Comparison of ENCODE assay signal across 1 cellular context in the genomic region with DNA sequence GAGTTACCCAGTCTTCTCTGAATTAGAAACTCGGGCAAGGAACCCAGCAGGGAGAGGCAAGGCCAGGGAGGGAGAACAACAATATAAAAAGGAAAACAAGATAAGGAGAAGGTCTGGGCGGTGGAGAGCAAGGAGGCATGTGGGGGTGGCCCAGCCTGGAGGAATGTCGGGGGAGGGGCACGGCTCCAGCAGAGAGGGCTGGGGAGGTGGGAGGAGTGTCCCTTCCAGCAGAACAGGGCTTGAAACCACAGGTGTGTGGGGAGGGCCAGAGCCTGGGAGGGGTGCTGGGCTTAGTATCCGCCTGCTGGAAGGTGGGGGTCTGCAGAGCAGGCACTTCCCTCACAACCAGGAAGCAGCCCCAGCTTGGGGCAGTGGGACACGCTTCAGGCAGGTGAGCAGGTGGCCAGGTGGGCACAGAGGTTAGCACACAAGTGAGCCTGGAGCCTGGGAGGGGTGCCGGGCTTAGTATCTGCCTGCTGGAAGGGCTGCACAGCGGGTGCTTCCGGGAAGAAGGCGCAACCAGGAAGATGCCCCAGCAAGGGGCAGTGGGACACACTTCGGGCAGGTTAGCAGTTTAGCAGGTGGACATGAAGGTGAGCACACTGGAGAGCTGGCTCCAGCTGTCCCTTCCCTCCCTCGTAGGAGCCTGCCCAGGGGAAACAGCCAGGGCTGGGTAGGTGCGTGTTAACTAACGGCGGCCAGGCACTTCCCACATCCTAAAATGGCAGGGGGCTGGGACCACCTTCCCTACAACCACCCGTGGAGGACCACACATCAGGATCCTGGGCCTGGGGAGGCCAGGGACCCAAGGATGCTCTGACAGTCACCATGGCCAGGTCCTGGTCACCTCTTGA.
TF ChIP-seq lines count a peak whose summit lies in the region.

No MANE protein-coding gene starts in this region.

TF ChIP-seq in WTC11, 78 proteins besides CTCF, POLR2A, EP300 and RAD21 (continued from another document and continues in another):
- TF ChIP-seq, protein P1, sequence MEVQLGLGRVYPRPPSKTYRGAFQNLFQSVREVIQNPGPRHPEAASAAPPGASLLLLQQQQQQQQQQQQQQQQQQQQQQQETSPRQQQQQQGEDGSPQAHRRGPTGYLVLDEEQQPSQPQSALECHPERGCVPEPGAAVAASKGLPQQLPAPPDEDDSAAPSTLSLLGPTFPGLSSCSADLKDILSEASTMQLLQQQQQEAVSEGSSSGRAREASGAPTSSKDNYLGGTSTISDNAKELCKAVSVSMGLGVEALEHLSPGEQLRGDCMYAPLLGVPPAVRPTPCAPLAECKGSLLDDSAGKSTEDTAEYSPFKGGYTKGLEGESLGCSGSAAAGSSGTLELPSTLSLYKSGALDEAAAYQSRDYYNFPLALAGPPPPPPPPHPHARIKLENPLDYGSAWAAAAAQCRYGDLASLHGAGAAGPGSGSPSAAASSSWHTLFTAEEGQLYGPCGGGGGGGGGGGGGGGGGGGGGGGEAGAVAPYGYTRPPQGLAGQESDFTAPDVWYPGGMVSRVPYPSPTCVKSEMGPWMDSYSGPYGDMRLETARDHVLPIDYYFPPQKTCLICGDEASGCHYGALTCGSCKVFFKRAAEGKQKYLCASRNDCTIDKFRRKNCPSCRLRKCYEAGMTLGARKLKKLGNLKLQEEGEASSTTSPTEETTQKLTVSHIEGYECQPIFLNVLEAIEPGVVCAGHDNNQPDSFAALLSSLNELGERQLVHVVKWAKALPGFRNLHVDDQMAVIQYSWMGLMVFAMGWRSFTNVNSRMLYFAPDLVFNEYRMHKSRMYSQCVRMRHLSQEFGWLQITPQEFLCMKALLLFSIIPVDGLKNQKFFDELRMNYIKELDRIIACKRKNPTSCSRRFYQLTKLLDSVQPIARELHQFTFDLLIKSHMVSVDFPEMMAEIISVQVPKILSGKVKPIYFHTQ (CRISPR knock-in tag; IDR thresholded peaks at IDR 0.05), result no peak
- TF ChIP-seq SOX15 (CRISPR knock-in tag; IDR thresholded peaks at IDR 0.05), result no peak
- TF ChIP-seq, protein P2, sequence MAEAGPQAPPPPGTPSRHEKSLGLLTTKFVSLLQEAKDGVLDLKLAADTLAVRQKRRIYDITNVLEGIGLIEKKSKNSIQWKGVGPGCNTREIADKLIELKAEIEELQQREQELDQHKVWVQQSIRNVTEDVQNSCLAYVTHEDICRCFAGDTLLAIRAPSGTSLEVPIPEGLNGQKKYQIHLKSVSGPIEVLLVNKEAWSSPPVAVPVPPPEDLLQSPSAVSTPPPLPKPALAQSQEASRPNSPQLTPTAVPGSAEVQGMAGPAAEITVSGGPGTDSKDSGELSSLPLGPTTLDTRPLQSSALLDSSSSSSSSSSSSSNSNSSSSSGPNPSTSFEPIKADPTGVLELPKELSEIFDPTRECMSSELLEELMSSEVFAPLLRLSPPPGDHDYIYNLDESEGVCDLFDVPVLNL (CRISPR knock-in tag; IDR thresholded peaks at IDR 0.05; ENCODE audit: borderline replicate concordance, low read depth), result no peak
- no peak for TF ChIP-seq OVOL2 (CRISPR knock-in tag; IDR thresholded peaks at IDR 0.05; ENCODE audit: borderline replicate concordance)
- no peak for TF ChIP-seq TEAD4 (CRISPR knock-in tag; IDR thresholded peaks at IDR 0.05)
- TF ChIP-seq ZNF263 (CRISPR knock-in tag; IDR thresholded peaks at IDR 0.05; ENCODE audit: low read depth), result no peak
- TF ChIP-seq, protein P3, sequence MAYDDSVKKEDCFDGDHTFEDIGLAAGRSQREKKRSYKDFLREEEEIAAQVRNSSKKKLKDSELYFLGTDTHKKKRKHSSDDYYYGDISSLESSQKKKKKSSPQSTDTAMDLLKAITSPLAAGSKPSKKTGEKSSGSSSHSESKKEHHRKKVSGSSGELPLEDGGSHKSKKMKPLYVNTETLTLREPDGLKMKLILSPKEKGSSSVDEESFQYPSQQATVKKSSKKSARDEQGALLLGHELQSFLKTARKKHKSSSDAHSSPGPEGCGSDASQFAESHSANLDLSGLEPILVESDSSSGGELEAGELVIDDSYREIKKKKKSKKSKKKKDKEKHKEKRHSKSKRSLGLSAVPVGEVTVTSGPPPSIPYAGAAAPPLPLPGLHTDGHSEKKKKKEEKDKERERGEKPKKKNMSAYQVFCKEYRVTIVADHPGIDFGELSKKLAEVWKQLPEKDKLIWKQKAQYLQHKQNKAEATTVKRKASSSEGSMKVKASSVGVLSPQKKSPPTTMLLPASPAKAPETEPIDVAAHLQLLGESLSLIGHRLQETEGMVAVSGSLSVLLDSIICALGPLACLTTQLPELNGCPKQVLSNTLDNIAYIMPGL (CRISPR knock-in tag; IDR thresholded peaks at IDR 0.05), result no peak
- no peak for TF ChIP-seq PRRX2 (CRISPR knock-in tag; IDR thresholded peaks at IDR 0.05)
- TF ChIP-seq KAT7 (CRISPR knock-in tag; IDR thresholded peaks at IDR 0.05; ENCODE audit: borderline replicate concordance), result no peak
- TF ChIP-seq, protein P4, sequence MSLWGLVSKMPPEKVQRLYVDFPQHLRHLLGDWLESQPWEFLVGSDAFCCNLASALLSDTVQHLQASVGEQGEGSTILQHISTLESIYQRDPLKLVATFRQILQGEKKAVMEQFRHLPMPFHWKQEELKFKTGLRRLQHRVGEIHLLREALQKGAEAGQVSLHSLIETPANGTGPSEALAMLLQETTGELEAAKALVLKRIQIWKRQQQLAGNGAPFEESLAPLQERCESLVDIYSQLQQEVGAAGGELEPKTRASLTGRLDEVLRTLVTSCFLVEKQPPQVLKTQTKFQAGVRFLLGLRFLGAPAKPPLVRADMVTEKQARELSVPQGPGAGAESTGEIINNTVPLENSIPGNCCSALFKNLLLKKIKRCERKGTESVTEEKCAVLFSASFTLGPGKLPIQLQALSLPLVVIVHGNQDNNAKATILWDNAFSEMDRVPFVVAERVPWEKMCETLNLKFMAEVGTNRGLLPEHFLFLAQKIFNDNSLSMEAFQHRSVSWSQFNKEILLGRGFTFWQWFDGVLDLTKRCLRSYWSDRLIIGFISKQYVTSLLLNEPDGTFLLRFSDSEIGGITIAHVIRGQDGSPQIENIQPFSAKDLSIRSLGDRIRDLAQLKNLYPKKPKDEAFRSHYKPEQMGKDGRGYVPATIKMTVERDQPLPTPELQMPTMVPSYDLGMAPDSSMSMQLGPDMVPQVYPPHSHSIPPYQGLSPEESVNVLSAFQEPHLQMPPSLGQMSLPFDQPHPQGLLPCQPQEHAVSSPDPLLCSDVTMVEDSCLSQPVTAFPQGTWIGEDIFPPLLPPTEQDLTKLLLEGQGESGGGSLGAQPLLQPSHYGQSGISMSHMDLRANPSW (CRISPR knock-in tag; conservative IDR thresholded peaks at IDR 0.05; ENCODE audit: low read depth), result no peak
- TF ChIP-seq, protein P5, sequence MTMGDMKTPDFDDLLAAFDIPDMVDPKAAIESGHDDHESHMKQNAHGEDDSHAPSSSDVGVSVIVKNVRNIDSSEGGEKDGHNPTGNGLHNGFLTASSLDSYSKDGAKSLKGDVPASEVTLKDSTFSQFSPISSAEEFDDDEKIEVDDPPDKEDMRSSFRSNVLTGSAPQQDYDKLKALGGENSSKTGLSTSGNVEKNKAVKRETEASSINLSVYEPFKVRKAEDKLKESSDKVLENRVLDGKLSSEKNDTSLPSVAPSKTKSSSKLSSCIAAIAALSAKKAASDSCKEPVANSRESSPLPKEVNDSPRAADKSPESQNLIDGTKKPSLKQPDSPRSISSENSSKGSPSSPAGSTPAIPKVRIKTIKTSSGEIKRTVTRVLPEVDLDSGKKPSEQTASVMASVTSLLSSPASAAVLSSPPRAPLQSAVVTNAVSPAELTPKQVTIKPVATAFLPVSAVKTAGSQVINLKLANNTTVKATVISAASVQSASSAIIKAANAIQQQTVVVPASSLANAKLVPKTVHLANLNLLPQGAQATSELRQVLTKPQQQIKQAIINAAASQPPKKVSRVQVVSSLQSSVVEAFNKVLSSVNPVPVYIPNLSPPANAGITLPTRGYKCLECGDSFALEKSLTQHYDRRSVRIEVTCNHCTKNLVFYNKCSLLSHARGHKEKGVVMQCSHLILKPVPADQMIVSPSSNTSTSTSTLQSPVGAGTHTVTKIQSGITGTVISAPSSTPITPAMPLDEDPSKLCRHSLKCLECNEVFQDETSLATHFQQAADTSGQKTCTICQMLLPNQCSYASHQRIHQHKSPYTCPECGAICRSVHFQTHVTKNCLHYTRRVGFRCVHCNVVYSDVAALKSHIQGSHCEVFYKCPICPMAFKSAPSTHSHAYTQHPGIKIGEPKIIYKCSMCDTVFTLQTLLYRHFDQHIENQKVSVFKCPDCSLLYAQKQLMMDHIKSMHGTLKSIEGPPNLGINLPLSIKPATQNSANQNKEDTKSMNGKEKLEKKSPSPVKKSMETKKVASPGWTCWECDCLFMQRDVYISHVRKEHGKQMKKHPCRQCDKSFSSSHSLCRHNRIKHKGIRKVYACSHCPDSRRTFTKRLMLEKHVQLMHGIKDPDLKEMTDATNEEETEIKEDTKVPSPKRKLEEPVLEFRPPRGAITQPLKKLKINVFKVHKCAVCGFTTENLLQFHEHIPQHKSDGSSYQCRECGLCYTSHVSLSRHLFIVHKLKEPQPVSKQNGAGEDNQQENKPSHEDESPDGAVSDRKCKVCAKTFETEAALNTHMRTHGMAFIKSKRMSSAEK (CRISPR knock-in tag; IDR thresholded peaks at IDR 0.05; ENCODE audit: borderline replicate concordance), result no peak
- TF ChIP-seq HMGA2 (CRISPR knock-in tag; IDR thresholded peaks at IDR 0.05), result no peak
- no peak for TF ChIP-seq SMAD4 (CRISPR knock-in tag; IDR thresholded peaks at IDR 0.05)
- TF ChIP-seq IRF2 (CRISPR knock-in tag; IDR thresholded peaks at IDR 0.05; ENCODE audit: borderline replicate concordance, low read depth), result no peak
- TF ChIP-seq FOXJ3 (CRISPR knock-in tag; IDR thresholded peaks at IDR 0.05; ENCODE audit: borderline replicate concordance), result no peak
- no peak for TF ChIP-seq NFYB (CRISPR knock-in tag; conservative IDR thresholded peaks at IDR 0.05; ENCODE audit: low read depth)
- TF ChIP-seq, protein P6, sequence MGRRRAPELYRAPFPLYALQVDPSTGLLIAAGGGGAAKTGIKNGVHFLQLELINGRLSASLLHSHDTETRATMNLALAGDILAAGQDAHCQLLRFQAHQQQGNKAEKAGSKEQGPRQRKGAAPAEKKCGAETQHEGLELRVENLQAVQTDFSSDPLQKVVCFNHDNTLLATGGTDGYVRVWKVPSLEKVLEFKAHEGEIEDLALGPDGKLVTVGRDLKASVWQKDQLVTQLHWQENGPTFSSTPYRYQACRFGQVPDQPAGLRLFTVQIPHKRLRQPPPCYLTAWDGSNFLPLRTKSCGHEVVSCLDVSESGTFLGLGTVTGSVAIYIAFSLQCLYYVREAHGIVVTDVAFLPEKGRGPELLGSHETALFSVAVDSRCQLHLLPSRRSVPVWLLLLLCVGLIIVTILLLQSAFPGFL (CRISPR knock-in tag; IDR thresholded peaks at IDR 0.05; ENCODE audit: borderline replicate concordance), result no peak
- TF ChIP-seq, protein P7, sequence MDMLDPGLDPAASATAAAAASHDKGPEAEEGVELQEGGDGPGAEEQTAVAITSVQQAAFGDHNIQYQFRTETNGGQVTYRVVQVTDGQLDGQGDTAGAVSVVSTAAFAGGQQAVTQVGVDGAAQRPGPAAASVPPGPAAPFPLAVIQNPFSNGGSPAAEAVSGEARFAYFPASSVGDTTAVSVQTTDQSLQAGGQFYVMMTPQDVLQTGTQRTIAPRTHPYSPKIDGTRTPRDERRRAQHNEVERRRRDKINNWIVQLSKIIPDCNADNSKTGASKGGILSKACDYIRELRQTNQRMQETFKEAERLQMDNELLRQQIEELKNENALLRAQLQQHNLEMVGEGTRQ (CRISPR knock-in tag; IDR thresholded peaks at IDR 0.05), result no peak
- TF ChIP-seq, protein P8, sequence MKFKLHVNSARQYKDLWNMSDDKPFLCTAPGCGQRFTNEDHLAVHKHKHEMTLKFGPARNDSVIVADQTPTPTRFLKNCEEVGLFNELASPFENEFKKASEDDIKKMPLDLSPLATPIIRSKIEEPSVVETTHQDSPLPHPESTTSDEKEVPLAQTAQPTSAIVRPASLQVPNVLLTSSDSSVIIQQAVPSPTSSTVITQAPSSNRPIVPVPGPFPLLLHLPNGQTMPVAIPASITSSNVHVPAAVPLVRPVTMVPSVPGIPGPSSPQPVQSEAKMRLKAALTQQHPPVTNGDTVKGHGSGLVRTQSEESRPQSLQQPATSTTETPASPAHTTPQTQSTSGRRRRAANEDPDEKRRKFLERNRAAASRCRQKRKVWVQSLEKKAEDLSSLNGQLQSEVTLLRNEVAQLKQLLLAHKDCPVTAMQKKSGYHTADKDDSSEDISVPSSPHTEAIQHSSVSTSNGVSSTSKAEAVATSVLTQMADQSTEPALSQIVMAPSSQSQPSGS (CRISPR knock-in tag; IDR thresholded peaks at IDR 0.05; ENCODE audit: borderline replicate concordance, low read depth), result no peak
- TF ChIP-seq NR1H2 (CRISPR knock-in tag; IDR thresholded peaks at IDR 0.05), result no peak
- TF ChIP-seq NR2C2 (CRISPR knock-in tag; IDR thresholded peaks at IDR 0.05), result no peak
- TF ChIP-seq, protein P9, sequence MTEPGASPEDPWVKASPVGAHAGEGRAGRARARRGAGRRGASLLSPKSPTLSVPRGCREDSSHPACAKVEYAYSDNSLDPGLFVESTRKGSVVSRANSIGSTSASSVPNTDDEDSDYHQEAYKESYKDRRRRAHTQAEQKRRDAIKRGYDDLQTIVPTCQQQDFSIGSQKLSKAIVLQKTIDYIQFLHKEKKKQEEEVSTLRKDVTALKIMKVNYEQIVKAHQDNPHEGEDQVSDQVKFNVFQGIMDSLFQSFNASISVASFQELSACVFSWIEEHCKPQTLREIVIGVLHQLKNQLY (CRISPR knock-in tag; IDR thresholded peaks at IDR 0.05), result no peak
- TF ChIP-seq GRHL2 (CRISPR knock-in tag; IDR thresholded peaks at IDR 0.05; ENCODE audit: insufficient replicate concordance, severe bottlenecking), result no peak
- TF ChIP-seq GTF2I (CRISPR knock-in tag; conservative IDR thresholded peaks at IDR 0.05), result no peak
- TF ChIP-seq, protein P10, sequence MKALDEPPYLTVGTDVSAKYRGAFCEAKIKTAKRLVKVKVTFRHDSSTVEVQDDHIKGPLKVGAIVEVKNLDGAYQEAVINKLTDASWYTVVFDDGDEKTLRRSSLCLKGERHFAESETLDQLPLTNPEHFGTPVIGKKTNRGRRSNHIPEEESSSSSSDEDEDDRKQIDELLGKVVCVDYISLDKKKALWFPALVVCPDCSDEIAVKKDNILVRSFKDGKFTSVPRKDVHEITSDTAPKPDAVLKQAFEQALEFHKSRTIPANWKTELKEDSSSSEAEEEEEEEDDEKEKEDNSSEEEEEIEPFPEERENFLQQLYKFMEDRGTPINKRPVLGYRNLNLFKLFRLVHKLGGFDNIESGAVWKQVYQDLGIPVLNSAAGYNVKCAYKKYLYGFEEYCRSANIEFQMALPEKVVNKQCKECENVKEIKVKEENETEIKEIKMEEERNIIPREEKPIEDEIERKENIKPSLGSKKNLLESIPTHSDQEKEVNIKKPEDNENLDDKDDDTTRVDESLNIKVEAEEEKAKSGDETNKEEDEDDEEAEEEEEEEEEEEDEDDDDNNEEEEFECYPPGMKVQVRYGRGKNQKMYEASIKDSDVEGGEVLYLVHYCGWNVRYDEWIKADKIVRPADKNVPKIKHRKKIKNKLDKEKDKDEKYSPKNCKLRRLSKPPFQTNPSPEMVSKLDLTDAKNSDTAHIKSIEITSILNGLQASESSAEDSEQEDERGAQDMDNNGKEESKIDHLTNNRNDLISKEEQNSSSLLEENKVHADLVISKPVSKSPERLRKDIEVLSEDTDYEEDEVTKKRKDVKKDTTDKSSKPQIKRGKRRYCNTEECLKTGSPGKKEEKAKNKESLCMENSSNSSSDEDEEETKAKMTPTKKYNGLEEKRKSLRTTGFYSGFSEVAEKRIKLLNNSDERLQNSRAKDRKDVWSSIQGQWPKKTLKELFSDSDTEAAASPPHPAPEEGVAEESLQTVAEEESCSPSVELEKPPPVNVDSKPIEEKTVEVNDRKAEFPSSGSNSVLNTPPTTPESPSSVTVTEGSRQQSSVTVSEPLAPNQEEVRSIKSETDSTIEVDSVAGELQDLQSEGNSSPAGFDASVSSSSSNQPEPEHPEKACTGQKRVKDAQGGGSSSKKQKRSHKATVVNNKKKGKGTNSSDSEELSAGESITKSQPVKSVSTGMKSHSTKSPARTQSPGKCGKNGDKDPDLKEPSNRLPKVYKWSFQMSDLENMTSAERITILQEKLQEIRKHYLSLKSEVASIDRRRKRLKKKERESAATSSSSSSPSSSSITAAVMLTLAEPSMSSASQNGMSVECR (CRISPR knock-in tag; IDR thresholded peaks at IDR 0.05; ENCODE audit: borderline replicate concordance), result no peak
